32 cellular contexts compared by ENCODE assay signal in genomic region chr1:14561014-14561693, GRCh38. TPM values are rescaled to one million over a fixed set of nuclear protein-coding genes. Genes with fewer than 3 reads are reported as not detected.
A peak's percentile ranks its signal among the peaks of the same experiment; 100 is the strongest.
DNase-seq lines count a peak whose midpoint lies in the region; ATAC-seq and TF ChIP-seq lines count a peak whose summit lies in the region.
"Had no signal": no experiment of that assay in that cellular context is flagged by ENCODE, and none has a peak within 500 bp of the region (broad histone marks: within the 10 kb centered on the region; RNA-seq: fewer than 3 reads in every experiment).

No MANE protein-coding gene starts in this region.

- no peak for ATAC-seq in stimulated activated naive CD8-positive, alpha-beta T cell treated with anti-CD3 and anti-CD28 coated beads, Interleukin-15, Interleukin-2, amounts not matched to agents 100 U/mL and 50 U/mL, for 24 hours
- ATAC-seq in foreskin keratinocyte (peak; percentile 29), GM19463 (IDR thresholded peaks at IDR 0.05; ENCODE audit: unreplicated experiment) (no peak)
- ATAC-seq: activated CD4-positive, CD25-positive, alpha-beta regulatory T cell treated with anti-CD3 and anti-CD28 coated beads, Interleukin-2, amount 50 U/mL, for 24 hours; activated CD8-positive, alpha-beta memory T cell treated with anti-CD3 and anti-CD28 coated beads, Interleukin-2, amount 10 ng/mL, durations not matched to agents 7 days and 5 days; activated naive CD8-positive, alpha-beta T cell treated with anti-CD3 and anti-CD28 coated beads, Interleukin-2, amount 50 U/mL, for 24 hours; effector memory CD8-positive, alpha-beta T cell; heart right ventricle; lower lobe of right lung; mucosa of descending colon; natural killer cell; upper lobe of right lung had no signal

- POLR2A ChIA-PET in RWPE1 (lab: Yijun Ruan, JAX; ENCODE audit: low non-redundant PET) = no interaction called here

- peaks cover 4% of the 10 kb centered on the region for H3K27me3 ChIP-seq in foreskin keratinocyte

- CTCF ChIA-PET in RWPE1 (lab: Yijun Ruan, JAX) = no interaction called here

- no peak for DNase-seq in stimulated activated naive CD8-positive, alpha-beta T cell treated with anti-CD3 and anti-CD28 coated beads, Interleukin-15, Interleukin-2, amounts not matched to agents 100 U/mL and 50 U/mL, for 24 hours
- peak; percentile 46 for DNase-seq in RWPE1 (ENCODE audit: low spot score)
- DNase-seq in foreskin keratinocyte = peak in 1 of 2 donors; percentile 15
- DNase-seq in NCI-H2227 treated with DMSO at 0.1 percent for 48 hours (lab: John Stamatoyannopoulos, UW) = no peak
- DNase-seq in activated T-cell treated with anti-CD3 and anti-CD28 coated beads for 4 hours = no peak
- DNase-seq in NCI-H1092 (lab: John Stamatoyannopoulos, UW) = no peak
- DNase-seq: activated CD4-positive, alpha-beta T cell treated with anti-CD3 and anti-CD28 coated beads, Interleukin-2, amount 50 U/mL, for 4 hours; activated CD8-positive, alpha-beta memory T cell treated with anti-CD3 and anti-CD28 coated beads, Interleukin-2, amount 10 ng/mL, durations not matched to agents 7 days and 5 days; activated gamma-delta T cell treated with Interleukin-2 at 50 U/mL for 16 hours; activated naive CD8-positive, alpha-beta T cell treated with anti-CD3 and anti-CD28 coated beads, Interleukin-2, amount 50 U/mL, for 24 hours; activated T-cell treated with anti-CD3 and anti-CD28 coated beads, Interleukin-2, amount 50 U/mL, for 48 hours; AML-193; caudate nucleus; CD4-positive, CD25-positive, alpha-beta regulatory T cell; effector memory CD8-positive, alpha-beta T cell; heart right ventricle; lower lobe of right lung; mucosa of descending colon; natural killer cell; NCI-H2029; NCI-H524 treated with DMSO at 0.1 percent for 48 hours; occipital lobe; OCI-M1; SHP77; stimulated activated CD4-positive, alpha-beta T cell treated with anti-CD3 and anti-CD28 coated beads, Interleukin-4, amount 100 ng/mL, for 24 hours; T-helper 2 cell; upper lobe of right lung had no signal

- no peaks in the 10 kb centered on the region for H3K4me1 Mint-ChIP-seq in stimulated activated naive CD8-positive, alpha-beta T cell treated with anti-CD3 and anti-CD28 coated beads, Interleukin-15, Interleukin-2, amounts not matched to agents 100 ng/mL and 50 ng/mL, for 24 hours (ENCODE audit: low read depth)
- H3K4me1 Mint-ChIP-seq: activated CD8-positive, alpha-beta memory T cell treated with anti-CD3 and anti-CD28 coated beads, Interleukin-2, amount 10 ng/mL, durations not matched to agents 7 days and 5 days; activated naive CD8-positive, alpha-beta T cell treated with anti-CD3 and anti-CD28 coated beads, Interleukin-2, amount 50 U/mL, for 24 hours; CD4-positive, CD25-positive, alpha-beta regulatory T cell; natural killer cell had no signal

- H3K27ac Mint-ChIP-seq in stimulated activated naive CD8-positive, alpha-beta T cell treated with anti-CD3 and anti-CD28 coated beads, Interleukin-15, Interleukin-2, amounts not matched to agents 100 ng/mL and 50 ng/mL, for 24 hours = peak overlapping the region; percentile 54
- H3K27ac Mint-ChIP-seq: activated CD8-positive, alpha-beta memory T cell treated with anti-CD3 and anti-CD28 coated beads, Interleukin-2, amount 10 ng/mL, durations not matched to agents 7 days and 5 days; activated naive CD8-positive, alpha-beta T cell treated with anti-CD3 and anti-CD28 coated beads, Interleukin-2, amount 50 U/mL, for 24 hours; effector memory CD8-positive, alpha-beta T cell; natural killer cell had no signal

- H3K9me3 Mint-ChIP-seq in stimulated activated naive CD8-positive, alpha-beta T cell treated with anti-CD3 and anti-CD28 coated beads, Interleukin-15, Interleukin-2, amounts not matched to agents 100 ng/mL and 50 ng/mL, for 24 hours = no peaks in the 10 kb centered on the region
- H3K9me3 Mint-ChIP-seq: effector memory CD8-positive, alpha-beta T cell; natural killer cell had no signal

- no peak overlapping the region for H3K27ac ChIP-seq in RWPE1
- no peak overlapping the region for H3K27ac ChIP-seq in foreskin keratinocyte
- H3K27ac ChIP-seq: 22Rv1, coronary artery, heart right ventricle, lower lobe of right lung, upper lobe of right lung had no signal

- no peaks in the 10 kb centered on the region for H3K4me1 ChIP-seq in foreskin keratinocyte
- H3K4me1 ChIP-seq: heart right ventricle, lower lobe of right lung, upper lobe of right lung had no signal

- H3K4me3 Mint-ChIP-seq in stimulated activated naive CD8-positive, alpha-beta T cell treated with anti-CD3 and anti-CD28 coated beads, Interleukin-15, Interleukin-2, amounts not matched to agents 100 ng/mL and 50 ng/mL, for 24 hours = no peak overlapping the region
- H3K4me3 Mint-ChIP-seq: activated CD8-positive, alpha-beta memory T cell treated with anti-CD3 and anti-CD28 coated beads, Interleukin-2, amount 10 ng/mL, durations not matched to agents 7 days and 5 days; activated naive CD8-positive, alpha-beta T cell treated with anti-CD3 and anti-CD28 coated beads, Interleukin-2, amount 50 U/mL, for 24 hours; CD4-positive, CD25-positive, alpha-beta regulatory T cell; effector memory CD8-positive, alpha-beta T cell; natural killer cell had no signal

- H3K27me3 Mint-ChIP-seq in stimulated activated naive CD8-positive, alpha-beta T cell treated with anti-CD3 and anti-CD28 coated beads, Interleukin-15, Interleukin-2, amounts not matched to agents 100 ng/mL and 50 ng/mL, for 24 hours = peaks cover 21% of the 10 kb centered on the region
- H3K27me3 Mint-ChIP-seq: activated CD8-positive, alpha-beta memory T cell treated with anti-CD3 and anti-CD28 coated beads, Interleukin-2, amount 10 ng/mL, durations not matched to agents 7 days and 5 days; CD4-positive, CD25-positive, alpha-beta regulatory T cell had no signal

- no peaks in the 10 kb centered on the region for H3K36me3 Mint-ChIP-seq in stimulated activated naive CD8-positive, alpha-beta T cell treated with anti-CD3 and anti-CD28 coated beads, Interleukin-15, Interleukin-2, amounts not matched to agents 100 ng/mL and 50 ng/mL, for 24 hours (ENCODE audit: low read depth)
- H3K36me3 Mint-ChIP-seq: activated CD8-positive, alpha-beta memory T cell treated with anti-CD3 and anti-CD28 coated beads, Interleukin-2, amount 10 ng/mL, durations not matched to agents 7 days and 5 days; CD4-positive, CD25-positive, alpha-beta regulatory T cell; natural killer cell had no signal

- TF ChIP-seq CTCF in RWPE1 (conservative IDR thresholded peaks at IDR 0.05; ENCODE audit: low read depth) = no peak
- no peak for TF ChIP-seq CTCF in foreskin keratinocyte (conservative IDR thresholded peaks at IDR 0.05)

RNA-seq across cellular contexts. Expression of gene KAZN, which starts 37.3 kb away (rescaled TPM):
- 7.4 and 8.7 TPM in 2 replicates for total RNA-seq in foreskin keratinocyte
- 6.0 and 7.2 TPM in 2 replicates for polyA plus RNA-seq in foreskin keratinocyte
- total RNA-seq: CD4-positive, CD25-positive, alpha-beta regulatory T cell had no signal
- polyA plus RNA-seq: CD4-positive, CD25-positive, alpha-beta regulatory T cell had no signal
